In the genomic region with DNA sequence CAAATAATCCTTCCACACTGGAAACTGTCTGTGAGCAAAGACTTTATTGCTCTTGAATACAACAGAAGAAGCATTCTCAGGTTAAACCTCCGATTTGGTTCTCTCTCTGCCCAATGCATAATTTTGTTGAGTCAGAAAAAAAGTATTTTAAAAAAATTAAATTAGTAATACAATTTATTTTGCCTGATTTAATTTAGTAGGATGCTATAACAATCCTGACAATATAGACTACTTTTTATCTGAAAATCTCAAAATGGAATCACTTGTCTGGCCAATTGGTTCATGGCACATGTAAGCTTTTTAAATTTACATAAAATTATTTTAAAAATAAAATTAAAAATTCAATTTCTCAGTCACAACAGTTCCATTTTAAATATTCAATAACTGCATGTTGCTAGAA, we compare ENCODE assay signal across 27 cellular contexts.
"Had no signal": no experiment of that assay in that cellular context is flagged by ENCODE, and none has a peak within 500 bp of the region (broad histone marks: within the 10 kb centered on the region; RNA-seq: fewer than 3 reads in every experiment).

No MANE protein-coding gene starts in this region.

- DNase-seq: stimulated activated CD4-positive, alpha-beta T cell treated with anti-CD3 and anti-CD28 coated beads, Interleukin-2, amount 100 ng/mL, for 48 hours; stimulated activated CD4-positive, alpha-beta T cell treated with anti-CD3 and anti-CD28 coated beads, Interleukin-4, amount 100 ng/mL, for 1 hour; stimulated activated CD4-positive, alpha-beta T cell treated with anti-CD3 and anti-CD28 coated beads, Interleukin-4, amount 100 ng/mL, for 24 hours; stimulated activated CD4-positive, alpha-beta T cell treated with anti-CD3 and anti-CD28 coated beads, Interleukin-4, amount 100 ng/mL, for 4 hours; stimulated activated CD8-positive, alpha-beta memory T cell treated with anti-CD3 and anti-CD28 coated beads, Interleukin-4, amount 100 ng/mL, for 48 hours; stimulated activated naive B cell treated with anti-CD40 and anti-IgM and Interleukin-4, amounts not matched to agents 10 μg/mL and 1 μg/mL and 100 μg/mL, for 72 hours; stimulated activated naive CD4-positive, alpha-beta T cell; stimulated activated naive CD4-positive, alpha-beta T cell treated with Interleukin-2 at 50 U/mL for 16 hours; stimulated activated naive CD8-positive, alpha-beta T cell treated with anti-CD3 and anti-CD28 coated beads, Interleukin-15, amount 100 ng/mL, for 72 hours; stimulated activated naive CD8-positive, alpha-beta T cell treated with anti-CD3 and anti-CD28 coated beads, Interleukin-15, Interleukin-2, amounts not matched to agents 100 U/mL and 50 U/mL, for 24 hours; stomach; substantia nigra; testis; thyroid gland; tibial artery; transverse colon; trophoblast cell; upper lobe of left lung; upper lobe of right lung; uterus had no signal

- H3K27me3 ChIP-seq: stomach, suprapubic skin, testis, thyroid gland, tibial artery, tibial nerve, transverse colon, upper lobe of left lung, upper lobe of right lung, uterus, vagina had no signal

- H3K9me3 ChIP-seq: stomach, suprapubic skin, testis, thoracic aorta, thyroid gland, tibial artery, tibial nerve, transverse colon, upper lobe of left lung, upper lobe of right lung, uterus, vagina had no signal

- H3K27ac ChIP-seq: stomach, suprapubic skin, testis, thoracic aorta, thyroid gland, tibial artery, tibial nerve, transverse colon, upper lobe of left lung, upper lobe of right lung, uterus, vagina had no signal

- H3K4me1 ChIP-seq: stomach, suprapubic skin, testis, thyroid gland, tibial artery, tibial nerve, transverse colon, upper lobe of left lung, upper lobe of right lung, uterus, vagina had no signal

- H3K4me3 ChIP-seq: stomach, suprapubic skin, testis, thoracic aorta, thyroid gland, tibial artery, tibial nerve, transverse colon, upper lobe of left lung, upper lobe of right lung, uterus, vagina had no signal

- FAIRE-seq: urothelium cell line had no signal

- ATAC-seq: stimulated activated effector memory CD8-positive, alpha-beta T cell treated with anti-CD3 and anti-CD28 coated beads, Interleukin-12 subunit alpha, Interleukin-12 subunit beta, amount 100 ng/mL, for 72 hours; stimulated activated memory B cell treated with anti-CD40 and anti-IgM and Interleukin-4, amounts not matched to agents 10 μg/mL and 1 μg/mL and 100 μg/mL, for 72 hours; stimulated activated naive B cell treated with anti-CD40 and anti-IgM and Interleukin-4, amounts not matched to agents 10 μg/mL and 1 μg/mL and 100 μg/mL, for 72 hours; stimulated activated naive CD8-positive, alpha-beta T cell treated with anti-CD3 and anti-CD28 coated beads, Interleukin-15, amount 100 ng/mL, for 72 hours; stimulated activated naive CD8-positive, alpha-beta T cell treated with anti-CD3 and anti-CD28 coated beads, Interleukin-15, Interleukin-2, amounts not matched to agents 100 U/mL and 50 U/mL, for 24 hours; upper lobe of right lung had no signal

- H3K36me3 ChIP-seq: stomach, suprapubic skin, thoracic aorta, thyroid gland, tibial artery, tibial nerve, transverse colon, upper lobe of left lung, upper lobe of right lung, uterus, vagina had no signal
